In genomic region chr15:51727141-51727897, GRCh38 we compare ENCODE assay signal across 8 cellular contexts. TPM values are rescaled to one million over a fixed set of nuclear protein-coding genes. Genes with fewer than 3 reads are reported as not detected.
DNase-seq lines count a peak whose midpoint lies in the region; ATAC-seq and TF ChIP-seq lines count a peak whose summit lies in the region.

No MANE protein-coding gene starts in this region.

- peaks cover 9% of the 10 kb centered on the region; the same call in 1 of the 2 replicates for H3K36me3 ChIP-seq in RWPE2 (ENCODE audit: low read depth)
- H3K36me3 ChIP-seq in hepatocyte (replicated peaks; ENCODE audit: insufficient read depth, low read depth), result no peaks in the 10 kb centered on the region
- H3K36me3 ChIP-seq in ascending aorta, result peaks cover 3 to 8% of the 10 kb centered on the region in 2 donors

- H3K4me3 ChIP-seq in AG04449 (ENCODE audit: low read depth, low read length) (no peak overlapping the region), RWPE2 (ENCODE audit: severe bottlenecking) (no peak overlapping the region), hepatocyte (no peak overlapping the region), ascending aorta (no peak overlapping the region)

- H3K27me3 ChIP-seq in RWPE2 (ENCODE audit: insufficient read depth, poor library complexity, severe bottlenecking) (no peaks in the 10 kb centered on the region), hepatocyte (no peaks in the 10 kb centered on the region), ascending aorta (no peaks in the 10 kb centered on the region)

- H3K9me3 ChIP-seq in RWPE2 (ENCODE audit: severe bottlenecking) (no peaks in the 10 kb centered on the region), hepatocyte (ENCODE audit: low read depth) (no peaks in the 10 kb centered on the region), ascending aorta (no peaks in the 10 kb centered on the region)

- POLR2A ChIA-PET in AG04449 (lab: Yijun Ruan, JAX), result no interaction called here

- no peak overlapping the region for H3K27ac ChIP-seq in RWPE2 (ENCODE audit: poor library complexity, severe bottlenecking)
- no peak overlapping the region for H3K27ac ChIP-seq in hepatocyte
- no peak overlapping the region for H3K27ac ChIP-seq in ascending aorta

- no peaks in the 10 kb centered on the region for H3K9me2 ChIP-seq in hepatocyte (replicated peaks; ENCODE audit: insufficient read depth)

- 65% methylated on average over 4 of the region's 4 CpGs for WGBS in hepatocyte (ENCODE audit: low lambda C conversion rate, missing lambda C conversion rate)

- TF ChIP-seq CTCF in AG04449 (IDR thresholded peaks at IDR 0.05; ENCODE audit: insufficient read depth, low read length, missing control alignments) (peak; percentile 34), RWPE2 (IDR thresholded peaks at IDR 0.05; ENCODE audit: poor library complexity, severe bottlenecking) (no peak), hepatocyte (IDR thresholded peaks at IDR 0.05; ENCODE audit: poor library complexity) (peak; percentile 11), ascending aorta (IDR thresholded peaks at IDR 0.05) (no peak)

- intact Hi-C loops in ascending aorta (cut with DNase I), result no loop called here

- no peak for DNase-seq in AG04449 (ENCODE audit: low read depth, low spot score)
- peak; percentile 9 for DNase-seq in GDM1 (lab: John Stamatoyannopoulos, UW)
- no peak for DNase-seq in RWPE2 (ENCODE audit: low spot score)
- no peak for DNase-seq in hepatocyte (ENCODE audit: low spot score)
- no peak for DNase-seq in NCI-H774 (lab: John Stamatoyannopoulos, UW)
- DNase-seq in ascending aorta (ENCODE audit: low spot score in 2 of 2), result no peak
- DNase-seq in NOMO-1 treated with dmso at 0.1 percent for 144 hours (lab: John Stamatoyannopoulos, UW; ENCODE audit: unreplicated experiment), result no peak

- CTCF ChIA-PET in AG04449 (lab: Yijun Ruan, JAX), result no interaction called here

- H3K4me2 ChIP-seq in hepatocyte, result no peak overlapping the region

- no peaks in the 10 kb centered on the region for H4K20me1 ChIP-seq in hepatocyte (ENCODE audit: insufficient read depth, poor library complexity, severe bottlenecking)

- H3K4me1 ChIP-seq in RWPE2 (ENCODE audit: insufficient read depth, poor library complexity, severe bottlenecking) (peaks cover 22% of the 10 kb centered on the region), hepatocyte (ENCODE audit: insufficient read depth) (no peaks in the 10 kb centered on the region), ascending aorta (peaks cover 0 to 10% of the 10 kb centered on the region in 2 donors)

- H3K79me2 ChIP-seq in hepatocyte, result peaks cover 3% of the 10 kb centered on the region

- no peak overlapping the region for H2AFZ ChIP-seq in hepatocyte

- ATAC-seq in RWPE2 (ENCODE audit: low read depth) (peak; percentile 11; the same call in 1 of the 3 replicates), GM19035 (IDR thresholded peaks at IDR 0.05; ENCODE audit: unreplicated experiment) (no peak)

RNA-seq across cellular contexts. Expression of gene LYSMD2, which starts 10.1 kb away (rescaled TPM):
- total RNA-seq in hepatocyte (5.1 and 7.6 TPM in 2 replicates), ascending aorta (45.3 TPM)
- 5.1 and 5.5 TPM in 2 replicates for polyA plus RNA-seq in hepatocyte

RNA-seq across cellular contexts. Expression of gene TMOD2, which starts 24.1 kb away (rescaled TPM):
- 2.9 and 3.9 TPM in 2 replicates for total RNA-seq in hepatocyte
- 1.0 and 1.7 TPM in 2 replicates for polyA plus RNA-seq in hepatocyte
- 7.0 TPM for total RNA-seq in ascending aorta

RNA-seq across cellular contexts. Expression of gene SCG3, which starts 46.0 kb away (rescaled TPM):
- 0.20 and 0.44 TPM in 2 replicates for total RNA-seq in hepatocyte
- polyA plus RNA-seq in hepatocyte, result 0.06 and 0.11 TPM in 2 replicates
- not detected for total RNA-seq in ascending aorta

Comparison
In these comparisons a context has a peak if more than half of its experiments do, and no peak if none do; other contexts are left out.
1. CTCF ChIP-seq: peak in AG04449 (single experiment) and hepatocyte (single experiment); none in RWPE2 (single experiment) and ascending aorta (0 of 3).